22 cellular contexts compared by ENCODE assay signal in genomic region chr19:35734889-35735288, GRCh38. TPM values are rescaled to one million over a fixed set of nuclear protein-coding genes. Genes with fewer than 3 reads are reported as not detected.
A peak's percentile ranks its signal among the peaks of the same experiment; 100 is the strongest.
DNase-seq lines count a peak whose midpoint lies in the region; ATAC-seq and TF ChIP-seq lines count a peak whose summit lies in the region.
"Had no signal": no experiment of that assay in that cellular context is flagged by ENCODE, and none has a peak within 500 bp of the region (broad histone marks: within the 10 kb centered on the region; RNA-seq: fewer than 3 reads in every experiment).

No MANE protein-coding gene starts in this region.

- no peak for ATAC-seq in central memory CD8-positive, alpha-beta T cell (replicated peaks; ENCODE audit: extremely low read depth, poor library complexity, severe bottlenecking)
- ATAC-seq: GM12878, K562 had no signal

- peak overlapping the region; percentile 15 for H3K27ac Mint-ChIP-seq in T-helper 2 cell treated with Interferon-gamma antibody and Interleukin-4, amounts not matched to agents 5 μg/mL and 100 μg/mL, for 36 hours
- H3K27ac Mint-ChIP-seq in MCF 10A (ENCODE audit: low read depth, unreplicated experiment) = peak overlapping the region; percentile 54
- H3K27ac Mint-ChIP-seq in central memory CD8-positive, alpha-beta T cell (ENCODE audit: low read depth) = peak overlapping the region; percentile 27
- H3K27ac Mint-ChIP-seq in type B pancreatic cell = peak overlapping the region; percentile 48

- peaks cover 57% of the 10 kb centered on the region for H3K36me3 Mint-ChIP-seq in T-helper 2 cell treated with Interferon-gamma antibody and Interleukin-4, amounts not matched to agents 5 μg/mL and 100 μg/mL, for 36 hours (ENCODE audit: low read depth)
- peaks cover 46% of the 10 kb centered on the region for H3K36me3 Mint-ChIP-seq in MCF 10A (ENCODE audit: insufficient read depth, unreplicated experiment)
- H3K36me3 Mint-ChIP-seq in central memory CD8-positive, alpha-beta T cell (ENCODE audit: insufficient read depth) = peaks cover 31% of the 10 kb centered on the region
- peaks cover 17% of the 10 kb centered on the region for H3K36me3 Mint-ChIP-seq in type B pancreatic cell

- no peaks in the 10 kb centered on the region for H3K9me3 Mint-ChIP-seq in T-helper 2 cell treated with Interferon-gamma antibody and Interleukin-4, amounts not matched to agents 5 μg/mL and 100 μg/mL, for 36 hours
- no peaks in the 10 kb centered on the region for H3K9me3 Mint-ChIP-seq in MCF 10A (ENCODE audit: unreplicated experiment)
- no peaks in the 10 kb centered on the region for H3K9me3 Mint-ChIP-seq in central memory CD8-positive, alpha-beta T cell
- H3K9me3 Mint-ChIP-seq in type B pancreatic cell = no peaks in the 10 kb centered on the region
- H3K9me3 Mint-ChIP-seq: CD4-positive, alpha-beta memory T cell had no signal

- no peaks in the 10 kb centered on the region for H3K27me3 Mint-ChIP-seq in T-helper 2 cell treated with Interferon-gamma antibody and Interleukin-4, amounts not matched to agents 5 μg/mL and 100 μg/mL, for 36 hours (ENCODE audit: low read depth)
- H3K27me3 Mint-ChIP-seq in MCF 10A (ENCODE audit: insufficient read depth, unreplicated experiment) (no peaks in the 10 kb centered on the region), type B pancreatic cell (no peaks in the 10 kb centered on the region)
- no peaks in the 10 kb centered on the region for H3K27me3 Mint-ChIP-seq in central memory CD8-positive, alpha-beta T cell
- H3K27me3 Mint-ChIP-seq: CD4-positive, alpha-beta memory T cell had no signal

- H3K9ac ChIP-seq in mammary epithelial cell (ENCODE audit: insufficient read depth, low read length) = no peak overlapping the region

- in situ Hi-C loops in mammary epithelial cell (cut with MboI; ENCODE audit: low sequenced_read_pairs in 2 of 2) = no loop called here

- peaks cover 9% of the 10 kb centered on the region for H3K4me1 Mint-ChIP-seq in T-helper 2 cell treated with Interferon-gamma antibody and Interleukin-4, amounts not matched to agents 5 μg/mL and 100 μg/mL, for 36 hours (ENCODE audit: low read depth)
- H3K4me1 Mint-ChIP-seq in MCF 10A (ENCODE audit: insufficient read depth, unreplicated experiment) (no peaks in the 10 kb centered on the region), type B pancreatic cell (ENCODE audit: unreplicated experiment) (peaks cover 5% of the 10 kb centered on the region)
- peaks cover 42% of the 10 kb centered on the region for H3K4me1 Mint-ChIP-seq in central memory CD8-positive, alpha-beta T cell

- no peak overlapping the region for H3K4me3 Mint-ChIP-seq in T-helper 2 cell treated with Interferon-gamma antibody and Interleukin-4, amounts not matched to agents 5 μg/mL and 100 μg/mL, for 36 hours
- H3K4me3 Mint-ChIP-seq in MCF 10A (ENCODE audit: unreplicated experiment) (no peak overlapping the region), type B pancreatic cell (no peak overlapping the region)
- no peak overlapping the region for H3K4me3 Mint-ChIP-seq in central memory CD8-positive, alpha-beta T cell

- H3K4me2 ChIP-seq in mammary epithelial cell (ENCODE audit: insufficient read depth, low read depth, low read length) = no peak overlapping the region

- no peak overlapping the region for H3K4me3 ChIP-seq in mammary epithelial cell (replicated peaks in 1 of 3; ENCODE audit: insufficient read depth in 1 of 3, low read depth in 2 of 3, low read length in 3 of 3)
- H3K4me3 ChIP-seq: GM12878, K562 had no signal

- no peaks in the 10 kb centered on the region for H3K27me3 ChIP-seq in mammary epithelial cell (ENCODE audit: insufficient read depth, low read length)
- H3K27me3 ChIP-seq: BE2C had no signal

- TF ChIP-seq CTCF in MCF 10A (IDR thresholded peaks at IDR 0.05; ENCODE audit: unreplicated experiment) = no peak
- no peak for TF ChIP-seq CTCF in mammary epithelial cell (conservative IDR thresholded peaks at IDR 0.05 in 1 of 2, IDR thresholded peaks at IDR 0.05 in 1 of 2; ENCODE audit: extremely low read depth in 1 of 2, insufficient read depth in 1 of 2, low read depth in 1 of 2, low read length in 2 of 2)
- no peak for TF ChIP-seq CTCF in type B pancreatic cell (conservative IDR thresholded peaks at IDR 0.05)

- no peaks in the 10 kb centered on the region for H3K79me2 ChIP-seq in mammary epithelial cell (ENCODE audit: insufficient read depth, low read length)

- 97% methylated on average over 4 of the region's 5 CpGs for WGBS in mammary epithelial cell (ENCODE audit: low coverage, missing lambda C conversion rate)

- no peak overlapping the region for H2AFZ ChIP-seq in mammary epithelial cell (ENCODE audit: low read depth, low read length)

- POLR2A ChIA-PET in MCF 10A (lab: Yijun Ruan, JAX) = no interaction called here

- intact Hi-C loops in MCF 10A (cut with micrococcal nuclease) (no loop called here), mammary epithelial cell (cut with micrococcal nuclease) (no loop called here)

- H3K36me3 ChIP-seq in mammary epithelial cell (ENCODE audit: insufficient read depth, low read length) = peaks cover 24% of the 10 kb centered on the region

- DNase-seq in T-helper 2 cell treated with Interferon-gamma antibody and Interleukin-4, amounts not matched to agents 5 μg/mL and 100 μg/mL, for 36 hours (ENCODE audit: low spot score) = no peak
- DNase-seq in T-helper 2 cell (no peak), MCF 10A (ENCODE audit: unreplicated experiment) (no peak), mammary epithelial cell (no peak), type B pancreatic cell (ENCODE audit: extremely low spot score, unreplicated experiment) (no peak), kidney tubule cell (ENCODE audit: low spot score) (no peak), GDM1 (lab: John Stamatoyannopoulos, UW) (no peak)
- no peak for DNase-seq in central memory CD8-positive, alpha-beta T cell (ENCODE audit: low spot score in 2 of 2)
- DNase-seq: BE2C; CD4-positive, alpha-beta memory T cell; DMS79 treated with DMSO at 0.1 percent for 48 hours; HCEC 1CT; MV-4-11; NCI-H1417; NCI-H1930; NCI-H2171; NCI-H446; OCI-M1; RPMI8226 had no signal

- H3K4me1 ChIP-seq in mammary epithelial cell (ENCODE audit: insufficient read depth, low read length) = no peaks in the 10 kb centered on the region
- H3K4me1 ChIP-seq: BE2C had no signal

- CTCF ChIA-PET in MCF 10A (lab: Yijun Ruan, JAX) = interaction anchor here (0.6 to 0.9 kb wide), 2 partner anchors 27 to 148 kb away, joined by 3 read pairs; no protein-coding TSS in a partner anchor
- CTCF ChIA-PET in mammary epithelial cell (lab: Charles Lee; ENCODE audit: low non-redundant PET) = no interaction called here

- H3K9me3 ChIP-seq in mammary epithelial cell (replicated peaks; ENCODE audit: insufficient read depth, low read length) = no peaks in the 10 kb centered on the region
- H3K9me3 ChIP-seq: BE2C had no signal

- dilution Hi-C loops in mammary epithelial cell (cut with HindIII; ENCODE audit: low sequenced_read_pairs) = loop anchor here (5.0 to 10.0 kb wide), 3 partner anchors 38 to 170 kb away; partner anchors contain the start of genes HCST, NFKBID and TYROBP

- H3K27ac ChIP-seq in mammary epithelial cell (ENCODE audit: insufficient read depth, low read depth, low read length) = no peak overlapping the region
- H3K27ac ChIP-seq: 22Rv1 had no signal

- no TSS peak for BruUV-seq in MCF 10A (replicated peaks; lab: Mats Ljungman, UMichigan)
- BruUV-seq in mammary epithelial cell (replicated peaks; lab: Mats Ljungman, UMichigan) = no TSS peak

- no peaks in the 10 kb centered on the region for H4K20me1 ChIP-seq in mammary epithelial cell (ENCODE audit: insufficient read depth, low read length)

RNA-seq across cellular contexts. Expression of gene IGFLR1, which starts 7.4 kb away (rescaled TPM):
- total RNA-seq in MCF 10A (2022) = 3.6 and 4.2 TPM in 2 replicates
- total RNA-seq in mammary epithelial cell = 1 to 10 TPM in 1 of 2 donors, not detected in 1; 1.4 TPM
- 1.9 TPM for polyA plus RNA-seq in mammary epithelial cell
- polyA minus RNA-seq in mammary epithelial cell = not detected
- total RNA-seq in type B pancreatic cell (ENCODE audit: low replicate concordance) = 1.5 and 3.8 TPM in 2 replicates

RNA-seq across cellular contexts. Expression of gene U2AF1L4, which starts 10.3 kb away (rescaled TPM):
- total RNA-seq in MCF 10A (2022) = 32.0 and 37.5 TPM in 2 replicates
- total RNA-seq in mammary epithelial cell = 10 to 100 TPM in 1 of 2 donors, 1 to 10 TPM in 1; 4.8 to 23.9 TPM
- polyA plus RNA-seq in mammary epithelial cell = 9.9 TPM
- 9.6 TPM for polyA minus RNA-seq in mammary epithelial cell
- 22.2 and 25.4 TPM in 2 replicates for total RNA-seq in type B pancreatic cell (ENCODE audit: low replicate concordance)

RNA-seq across cellular contexts. Expression of gene PSENEN, which starts 10.6 kb away (rescaled TPM):
- 65.0 and 86.9 TPM in 2 replicates for total RNA-seq in MCF 10A (2022)
- total RNA-seq in mammary epithelial cell = 10 to 100 TPM in 1 of 2 donors, 1 to 10 TPM in 1; 8.7 to 55.4 TPM
- 33.7 TPM for polyA plus RNA-seq in mammary epithelial cell
- polyA minus RNA-seq in mammary epithelial cell = 40.9 TPM
- 74.2 and 85.4 TPM in 2 replicates for total RNA-seq in type B pancreatic cell (ENCODE audit: low replicate concordance)

RNA-seq across cellular contexts. Expression of gene LIN37, which starts 13.5 kb away (rescaled TPM):
- total RNA-seq in MCF 10A (2022) (19.6 and 24.6 TPM in 2 replicates), mammary epithelial cell (10 to 100 TPM; 13.6 to 14.5 TPM), type B pancreatic cell (ENCODE audit: low replicate concordance) (15.5 and 17.9 TPM in 2 replicates)
- polyA plus RNA-seq in mammary epithelial cell = 12.9 TPM
- polyA minus RNA-seq in mammary epithelial cell = 89.1 TPM

RNA-seq across cellular contexts. Expression of gene KMT2B, which starts 17.1 kb away (rescaled TPM):
- total RNA-seq in MCF 10A (2022) (36.0 TPM in 2 replicates), mammary epithelial cell (10 to 100 TPM; 32.0 to 34.9 TPM), type B pancreatic cell (ENCODE audit: low replicate concordance) (52.3 and 55.4 TPM in 2 replicates)
- 14.2 TPM for polyA plus RNA-seq in mammary epithelial cell
- 29.0 TPM for polyA minus RNA-seq in mammary epithelial cell
